In the genomic region with DNA sequence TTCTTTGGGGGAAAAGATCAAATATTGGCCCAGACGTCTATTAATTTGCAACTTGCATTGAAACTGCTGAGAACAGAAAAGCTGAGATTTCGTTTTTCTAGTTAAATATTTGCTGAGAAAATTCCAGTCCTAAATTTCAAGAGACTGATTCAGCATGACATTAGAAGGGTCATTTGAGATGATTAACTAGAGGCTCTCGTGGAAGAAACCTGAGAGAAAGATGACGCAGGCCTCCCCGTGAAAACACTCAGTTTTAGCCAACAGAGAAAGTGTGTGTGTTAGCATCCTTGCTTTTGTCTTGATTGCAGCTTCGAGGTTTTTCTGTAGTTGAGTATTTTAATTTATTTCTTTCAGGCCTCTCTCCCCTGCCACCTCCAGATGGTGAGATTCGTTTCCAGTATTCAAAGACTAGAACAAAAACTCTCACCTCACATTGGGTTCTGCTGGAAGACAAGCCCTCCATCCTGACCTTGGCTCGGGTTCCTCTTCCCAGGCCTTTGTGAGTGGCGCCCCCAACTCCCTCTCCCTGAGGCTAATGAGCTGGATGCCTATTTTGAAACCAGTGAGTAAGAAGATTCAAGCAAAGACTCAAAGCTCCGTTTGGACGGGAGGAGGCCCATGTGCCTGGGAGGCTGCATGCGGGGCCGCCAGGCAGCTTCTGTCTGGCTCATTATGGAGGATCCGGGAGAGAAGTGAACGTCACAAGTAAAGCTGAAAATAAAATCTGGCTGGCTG, we compare ENCODE assay signal across 15 cellular contexts. TPM values are rescaled to one million over a fixed set of nuclear protein-coding genes. Genes with fewer than 3 reads are reported as not detected.
DNase-seq lines count a peak whose midpoint lies in the region; ATAC-seq and TF ChIP-seq lines count a peak whose summit lies in the region.
"Had no signal": no experiment of that assay in that cellular context is flagged by ENCODE, and none has a peak within 500 bp of the region (broad histone marks: within the 10 kb centered on the region; RNA-seq: fewer than 3 reads in every experiment).

No MANE protein-coding gene starts in this region.

- H3K27me3 Mint-ChIP-seq in GM23338 (ENCODE audit: insufficient read depth, low read depth, poor library complexity) (peaks cover 15% of the 10 kb centered on the region), brain (peaks cover 4% of the 10 kb centered on the region)

- peak; percentile 24 for ATAC-seq in GM23338
- ATAC-seq: psoas muscle had no signal

- H3K4me3 Mint-ChIP-seq in GM23338 (no peak overlapping the region), brain (peak overlapping the region; percentile 10 to 70 (median 43))
- H3K4me3 Mint-ChIP-seq: CD8-positive, alpha-beta memory T cell; central memory CD8-positive, alpha-beta T cell had no signal

- CTCF ChIA-PET in A673 (lab: Charles Lee) = no interaction called here

- H3K36me3 ChIP-seq in GM23338 (ENCODE audit: insufficient read depth) (no peaks in the 10 kb centered on the region), smooth muscle cell (ENCODE audit: low read depth) (no peaks in the 10 kb centered on the region), A673 (ENCODE audit: insufficient read depth, low read length, poor library complexity, severe bottlenecking) (no peaks in the 10 kb centered on the region)
- H3K36me3 ChIP-seq: SJSA1 had no signal

- no peak overlapping the region for H3K4me3 ChIP-seq in GM23338
- no peak overlapping the region for H3K4me3 ChIP-seq in smooth muscle cell
- H3K4me3 ChIP-seq in A673 (ENCODE audit: low read depth, low read length, poor library complexity, severe bottlenecking) = no peak overlapping the region
- H3K4me3 ChIP-seq: psoas muscle, SJSA1 had no signal

- 0 out of 2 replicates have a peak, but pooled peaks cover 1% of the 10 kb centered on the region for H4K20me1 ChIP-seq in GM23338 (replicated peaks; ENCODE audit: insufficient read depth)
- no peaks in the 10 kb centered on the region for H4K20me1 ChIP-seq in smooth muscle cell (ENCODE audit: low read depth)

- BruUV-seq in A673 (replicated peaks; lab: Mats Ljungman, UMichigan) = no TSS peak

- H3K4me2 ChIP-seq in GM23338 (no peak overlapping the region), smooth muscle cell (no peak overlapping the region)

- H3K36me3 Mint-ChIP-seq in GM23338 (ENCODE audit: low read depth) = peaks cover 8% of the 10 kb centered on the region; the same call in 2 of the 3 replicates
- H3K36me3 Mint-ChIP-seq in brain = peaks cover 9% of the 10 kb centered on the region
- H3K36me3 Mint-ChIP-seq: CD8-positive, alpha-beta memory T cell had no signal

- DNase-seq in GM23338 (ENCODE audit: low spot score) = no peak
- peak; percentile 84 for DNase-seq in kidney glomerular epithelial cell (lab: John Stamatoyannopoulos, UW)
- no peak for DNase-seq in smooth muscle cell (lab: John Stamatoyannopoulos, UW; ENCODE audit: unreplicated experiment)
- no peak for DNase-seq in A673 (ENCODE audit: low spot score)
- DNase-seq in NCI-H446 (lab: John Stamatoyannopoulos, UW) = no peak
- DNase-seq in stimulated activated CD4-positive, alpha-beta T cell treated with anti-CD3 and anti-CD28 coated beads, Interleukin-4, amount 100 ng/mL, for 4 hours = no peak
- no peak for DNase-seq in activated CD4-positive, alpha-beta T cell treated with anti-CD3 and anti-CD28 coated beads, Interleukin-2, amount 50 U/mL, for 4 hours
- DNase-seq: activated naive CD4-positive, alpha-beta T cell; CD8-positive, alpha-beta memory T cell; midbrain; psoas muscle had no signal

- 66% methylated on average over 15 of the region's 15 CpGs for WGBS in smooth muscle cell (ENCODE audit: low lambda C conversion rate)

- H3K4me1 ChIP-seq in GM23338 (ENCODE audit: insufficient read depth) = no peaks in the 10 kb centered on the region
- H3K4me1 ChIP-seq in smooth muscle cell (ENCODE audit: low read depth) = peaks cover 7% of the 10 kb centered on the region
- peaks cover 5% of the 10 kb centered on the region for H3K4me1 ChIP-seq in A673 (ENCODE audit: insufficient read depth, low read length, poor library complexity, severe bottlenecking)
- H3K4me1 ChIP-seq: psoas muscle, SJSA1 had no signal

- H3F3A ChIP-seq in GM23338 (replicated peaks; ENCODE audit: low read depth) (no peaks in the 10 kb centered on the region), smooth muscle cell (ENCODE audit: low read depth) (no peaks in the 10 kb centered on the region)

- no peaks in the 10 kb centered on the region for H3K9me2 ChIP-seq in GM23338 (ENCODE audit: insufficient read depth)

- H3K9me3 ChIP-seq in smooth muscle cell (replicated peaks; ENCODE audit: low read depth) (no peaks in the 10 kb centered on the region), A673 (ENCODE audit: low read depth, low read length, poor library complexity, severe bottlenecking) (no peaks in the 10 kb centered on the region)
- H3K9me3 ChIP-seq: SJSA1 had no signal

- no peaks in the 10 kb centered on the region for H3K27me3 ChIP-seq in GM23338 (ENCODE audit: insufficient read depth)
- H3K27me3 ChIP-seq in smooth muscle cell (ENCODE audit: low read depth) = no peaks in the 10 kb centered on the region
- no peaks in the 10 kb centered on the region for H3K27me3 ChIP-seq in A673 (replicated peaks; ENCODE audit: insufficient read depth, low read depth, low read length, poor library complexity)
- H3K27me3 ChIP-seq: SJSA1 had no signal

- H3K4me1 Mint-ChIP-seq in GM23338 (peaks cover 31% of the 10 kb centered on the region), brain (peaks cover 60% of the 10 kb centered on the region)

- no peak overlapping the region for H3K27ac ChIP-seq in GM23338 (ENCODE audit: low read depth)
- H3K27ac ChIP-seq in smooth muscle cell (ENCODE audit: low read depth) = peak overlapping the region; percentile 30
- no peak overlapping the region for H3K27ac ChIP-seq in A673 (ENCODE audit: low read depth, low read length, poor library complexity, severe bottlenecking)
- H3K27ac ChIP-seq: epithelial cell of prostate, psoas muscle, SJSA1 had no signal

- intact Hi-C loops in A673 (cut with micrococcal nuclease; ENCODE audit: unreplicated experiment) = no loop called here

- POLR2A ChIA-PET in A673 (lab: Charles Lee; ENCODE audit: low non-redundant PET) = no interaction called here

- no peak overlapping the region for H3K9ac ChIP-seq in smooth muscle cell (ENCODE audit: low read depth)

- H2AFZ ChIP-seq in GM23338 = no peak overlapping the region
- H2AFZ ChIP-seq in smooth muscle cell (ENCODE audit: low read depth) = no peak overlapping the region

- peaks cover 4% of the 10 kb centered on the region for H3K9me3 Mint-ChIP-seq in GM23338
- H3K9me3 Mint-ChIP-seq in brain = peaks cover 0 to 11% (median 8%) of the 10 kb centered on the region in 5 experiments
- H3K9me3 Mint-ChIP-seq: CD8-positive, alpha-beta memory T cell; central memory CD8-positive, alpha-beta T cell had no signal

- H3K27ac Mint-ChIP-seq in GM23338 (peak overlapping the region; percentile 89), brain (peak overlapping the region; percentile 84 to 98 (median 96))
- H3K27ac Mint-ChIP-seq: CD8-positive, alpha-beta memory T cell had no signal

- no peak for TF ChIP-seq CTCF in GM23338 (conservative IDR thresholded peaks at IDR 0.05; ENCODE audit: low read depth in 2 of 2)
- TF ChIP-seq CTCF in brain (conservative IDR thresholded peaks at IDR 0.05) = no peak
- no peak for TF ChIP-seq CTCF in smooth muscle cell (IDR thresholded peaks at IDR 0.05; ENCODE audit: borderline replicate concordance, insufficient read depth, poor library complexity, severe bottlenecking)
- TF ChIP-seq CTCF in A673 (conservative IDR thresholded peaks at IDR 0.05; ENCODE audit: low read depth, low read length) = no peak

- no peaks in the 10 kb centered on the region for H3K79me2 ChIP-seq in GM23338 (replicated peaks; ENCODE audit: insufficient read depth)
- H3K79me2 ChIP-seq in smooth muscle cell (ENCODE audit: low read depth) = no peaks in the 10 kb centered on the region

TF ChIP-seq in GM23338, 12 proteins besides CTCF, POLR2A, EP300 and RAD21:
- no peak for TF ChIP-seq POLR2AphosphoS5 (IDR thresholded peaks at IDR 0.05; ENCODE audit: low read depth)
- TF ChIP-seq NANOG (IDR thresholded peaks at IDR 0.05; ENCODE audit: borderline replicate concordance) = no peak
- TF ChIP-seq, protein P1, sequence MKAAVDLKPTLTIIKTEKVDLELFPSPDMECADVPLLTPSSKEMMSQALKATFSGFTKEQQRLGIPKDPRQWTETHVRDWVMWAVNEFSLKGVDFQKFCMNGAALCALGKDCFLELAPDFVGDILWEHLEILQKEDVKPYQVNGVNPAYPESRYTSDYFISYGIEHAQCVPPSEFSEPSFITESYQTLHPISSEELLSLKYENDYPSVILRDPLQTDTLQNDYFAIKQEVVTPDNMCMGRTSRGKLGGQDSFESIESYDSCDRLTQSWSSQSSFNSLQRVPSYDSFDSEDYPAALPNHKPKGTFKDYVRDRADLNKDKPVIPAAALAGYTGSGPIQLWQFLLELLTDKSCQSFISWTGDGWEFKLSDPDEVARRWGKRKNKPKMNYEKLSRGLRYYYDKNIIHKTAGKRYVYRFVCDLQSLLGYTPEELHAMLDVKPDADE (IDR thresholded peaks at IDR 0.05) = no peak
- no peak for TF ChIP-seq ZNF114 (CRISPR knock-in tag; IDR thresholded peaks at IDR 0.05)
- no peak for TF ChIP-seq CREB1 (CRISPR knock-in tag; IDR thresholded peaks at IDR 0.05; ENCODE audit: low read depth)
- TF ChIP-seq ZNF331 (CRISPR knock-in tag; IDR thresholded peaks at IDR 0.05; ENCODE audit: low read depth) = no peak
- no peak for TF ChIP-seq JUNB (IDR thresholded peaks at IDR 0.05; ENCODE audit: unreplicated experiment)
- no peak for TF ChIP-seq EZH2 (IDR thresholded peaks at IDR 0.05; ENCODE audit: low read depth, unreplicated experiment)

RNA-seq across cellular contexts. Expression of a gene that starts 52.4 kb away (rescaled TPM):
- 20.4 and 21.0 TPM in 2 replicates for total RNA-seq in GM23338 (2014; rRNA removed; shearing (Covaris generic))
- polyA plus RNA-seq in GM23338 (2016; fragmentation: Nextera tagmentation; extraction: Ambion mirVana) (4.8 and 6.1 TPM in 2 replicates), brain (ENCODE audit: insufficient read depth, low read depth, low replicate concordance) (1.5 TPM), smooth muscle cell (3.6 and 12.3 TPM in 2 replicates)
- total RNA-seq in smooth muscle cell (15.2 and 17.6 TPM in 2 replicates), A673 (2021) (2.3 and 3.5 TPM in 2 replicates)
